Comparison of ENCODE assay signal across 8 cellular contexts in the genomic region with DNA sequence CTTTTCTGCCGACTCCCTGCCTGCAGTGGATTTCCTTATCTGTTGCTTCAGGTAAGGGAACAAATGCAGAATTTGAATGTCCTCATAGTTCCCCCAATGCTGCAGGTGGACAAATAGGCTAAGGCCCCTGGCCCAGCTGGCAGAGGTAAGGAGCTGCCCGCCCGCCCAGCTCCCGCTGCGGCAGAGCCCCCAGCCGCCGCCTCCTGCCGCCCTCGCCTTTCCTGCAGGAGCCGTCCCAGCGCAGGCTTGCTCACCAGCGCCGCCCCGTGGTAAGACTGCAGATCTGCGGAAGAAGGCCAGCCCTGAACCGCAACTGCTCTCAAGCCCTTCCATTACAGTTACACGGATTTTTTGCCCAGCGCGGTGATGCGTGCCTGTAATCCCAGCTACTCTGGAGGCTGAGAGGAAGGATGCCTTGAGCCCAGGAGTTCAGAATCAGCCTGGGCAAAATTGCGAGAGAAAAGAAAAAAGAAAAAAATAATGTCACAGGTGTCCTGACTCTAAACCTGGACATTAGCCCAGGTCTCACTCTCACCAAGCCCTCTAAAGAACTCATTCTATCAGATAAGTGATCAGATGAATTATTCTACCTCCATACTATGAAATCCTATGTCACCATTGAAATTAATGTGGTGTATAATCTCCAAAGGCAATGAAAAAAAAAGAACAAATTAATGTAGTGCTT. TPM values are rescaled to one million over a fixed set of nuclear protein-coding genes. Genes with fewer than 3 reads are reported as not detected.
DNase-seq lines count a peak whose midpoint lies in the region; ATAC-seq, FAIRE-seq and TF ChIP-seq lines count a peak whose summit lies in the region.

No MANE protein-coding gene starts in this region.

- TF ChIP-seq CTCF in fibroblast of the aortic adventitia (IDR thresholded peaks at IDR 0.05; ENCODE audit: insufficient read depth, low read length) (peak; percentile 95), neural progenitor cell (IDR thresholded peaks at IDR 0.05) (peak; percentile 94)

- peak overlapping the region; percentile 10 for H3K4me3 ChIP-seq in fibroblast of the aortic adventitia (ENCODE audit: low read depth, low read length)
- H3K4me3 ChIP-seq in neural progenitor cell: no peak overlapping the region
- H3K4me3 ChIP-seq in stomach smooth muscle (ENCODE audit: low read length in 2 of 2): peak overlapping the region; percentile 35 to 52

- H3K36me3 ChIP-seq in neural progenitor cell (no peaks in the 10 kb centered on the region), stomach smooth muscle (ENCODE audit: control insufficient read depth in 2 of 2, insufficient read depth in 2 of 2, low read length in 2 of 2) (no peaks in the 10 kb centered on the region)

- H3K27me3 ChIP-seq in neural progenitor cell (peaks cover 5% of the 10 kb centered on the region), stomach smooth muscle (ENCODE audit: control insufficient read depth in 1 of 2, insufficient read depth in 2 of 2, low read length in 2 of 2) (peaks cover 0 to 2% of the 10 kb centered on the region in 2 donors)

- no peak for ATAC-seq in HG02973 (IDR thresholded peaks at IDR 0.05; ENCODE audit: unreplicated experiment)

- no peak overlapping the region for H2AFZ ChIP-seq in neural progenitor cell (replicated peaks)

- peaks cover 43% of the 10 kb centered on the region for H3K4me1 ChIP-seq in neural progenitor cell
- H3K4me1 ChIP-seq in stomach smooth muscle (ENCODE audit: control insufficient read depth, insufficient read depth, low read length): peaks cover 15% of the 10 kb centered on the region

- H3K27me3 Mint-ChIP-seq in neural progenitor cell (ENCODE audit: insufficient read depth, low read depth): peaks cover 10% of the 10 kb centered on the region

- DNase-seq in DMS114 treated with DMSO at 0.1 percent for 48 hours (lab: John Stamatoyannopoulos, UW; ENCODE audit: unreplicated experiment) (peak; percentile 24), HS-27A (ENCODE audit: low read depth) (peak; percentile 8), RCC 7860 (ENCODE audit: low spot score) (peak; percentile 37), fibroblast of the aortic adventitia (ENCODE audit: low read depth) (peak; percentile 60), neural progenitor cell (ENCODE audit: low spot score) (peak; percentile 88)
- DNase-seq in activated T-helper 1 cell treated with anti-CD3 and anti-CD28 coated beads, Interleukin-2, amount 50 U/mL, for 16 hours (ENCODE audit: low read depth in 1 of 2, low spot score in 1 of 2): peak; percentile 36 to 61

- H3K4me3 Mint-ChIP-seq in neural progenitor cell: peak overlapping the region; percentile 69

- no peaks in the 10 kb centered on the region for H3K79me2 ChIP-seq in neural progenitor cell (ENCODE audit: low read depth)

- FAIRE-seq in RCC 7860 (lab: Jason Lieb, UNC): no peak

- H3K36me3 Mint-ChIP-seq in neural progenitor cell: no peaks in the 10 kb centered on the region

- no peaks in the 10 kb centered on the region for H3K9me3 Mint-ChIP-seq in neural progenitor cell

- peaks cover 51% of the 10 kb centered on the region for H3F3A ChIP-seq in neural progenitor cell (ENCODE audit: low read depth)

- no peaks in the 10 kb centered on the region for H4K20me1 ChIP-seq in neural progenitor cell (ENCODE audit: low read depth)

- H3K4me1 Mint-ChIP-seq in neural progenitor cell: peaks cover 74% of the 10 kb centered on the region

- H3K9ac ChIP-seq in neural progenitor cell: no peak overlapping the region
- H3K9ac ChIP-seq in stomach smooth muscle (ENCODE audit: low read length in 2 of 2): peak overlapping the region in 1 of 2 donors; percentile 33

- peak overlapping the region; percentile 74 for H3K27ac Mint-ChIP-seq in neural progenitor cell

- no peaks in the 10 kb centered on the region for H3K9me3 ChIP-seq in neural progenitor cell (ENCODE audit: low read depth)
- no peaks in the 10 kb centered on the region for H3K9me3 ChIP-seq in stomach smooth muscle (ENCODE audit: control insufficient read depth in 2 of 2, low read length in 2 of 2)

- H3K27ac ChIP-seq in neural progenitor cell: no peak overlapping the region
- H3K27ac ChIP-seq in stomach smooth muscle (ENCODE audit: low read length): no peak overlapping the region

- peak overlapping the region; percentile 54 for H3K4me2 ChIP-seq in neural progenitor cell

RNA-seq across cellular contexts. Expression of a gene that starts 51.2 kb away (rescaled TPM):
- total RNA-seq in fibroblast of the aortic adventitia (ENCODE audit: low replicate concordance) (0.08 TPM in 1 of 2 replicates, not detected in the other), neural progenitor cell (ENCODE audit: low replicate concordance) (6.7 and 17.7 TPM in 2 replicates)

Comparison
In these comparisons a context has a peak if more than half of its experiments do, and no peak if none do; other contexts are left out.
1. DNase-seq: peak in every context shown above with its lines; median percentile 88 in neural progenitor cell; 60 in fibroblast of the aortic adventitia; 48 in activated T-helper 1 cell treated with anti-CD3 and anti-CD28 coated beads, Interleukin-2, amount 50 U/mL, for 16 hours; 37 in RCC 7860; 24 in DMS114 treated with DMSO at 0.1 percent for 48 hours; 8 in HS-27A.